9 cellular contexts compared by ENCODE assay signal in the genomic region with DNA sequence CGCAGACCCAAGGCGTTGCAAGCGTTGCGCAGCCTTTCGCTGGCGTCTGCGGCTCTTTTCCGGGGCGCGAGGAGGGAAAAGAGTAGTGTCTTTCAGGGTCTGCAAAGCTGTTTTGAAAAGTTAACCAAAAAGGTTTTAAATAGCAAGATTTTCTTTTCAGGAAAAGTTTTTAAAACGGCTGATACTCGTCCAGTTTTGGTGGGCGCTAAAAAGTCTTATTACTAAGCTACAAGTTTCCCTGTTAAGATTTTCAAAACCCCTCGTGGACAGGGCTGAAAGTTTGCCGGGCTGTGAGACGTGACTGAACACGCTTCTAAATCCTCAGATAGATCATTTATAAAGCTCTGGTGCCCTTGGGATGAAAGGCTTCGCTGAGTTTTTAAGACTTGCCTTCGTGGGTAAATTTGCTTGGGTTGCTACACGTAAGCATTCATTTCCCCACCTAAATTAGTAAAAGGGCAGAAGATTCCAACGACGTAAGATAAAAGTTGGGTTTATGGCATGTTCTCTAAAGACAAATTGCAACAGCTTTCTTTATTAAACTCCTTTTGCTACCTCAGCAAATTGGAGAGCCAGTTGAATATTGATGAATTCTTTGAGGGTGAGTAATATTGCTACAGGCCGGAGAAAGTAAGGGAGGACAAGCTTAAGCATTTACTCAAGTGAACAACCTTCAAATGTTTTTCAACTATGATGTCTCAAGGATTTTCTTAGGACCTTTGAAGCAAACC.
DNase-seq lines count a peak whose midpoint lies in the region; ATAC-seq and TF ChIP-seq lines count a peak whose summit lies in the region.
"Had no signal": no experiment of that assay in that cellular context is flagged by ENCODE, and none has a peak within 500 bp of the region (broad histone marks: within the 10 kb centered on the region; RNA-seq: fewer than 3 reads in every experiment).

No MANE protein-coding gene starts in this region.

- CTCF ChIA-PET in AG04449 (lab: Yijun Ruan, JAX), result interaction anchor here (0.7 to 1.8 kb wide), 4 partner anchors 201 to 212 kb away, joined by 3 to 8 read pairs (median 4); no protein-coding TSS in a partner anchor

- no peak overlapping the region for H4K8ac ChIP-seq in mesendoderm (ENCODE audit: low read depth, low read length)

- H4K5ac ChIP-seq in mesendoderm (ENCODE audit: low read length), result no peak overlapping the region

- H3K4ac ChIP-seq in mesendoderm (ENCODE audit: low read depth, low read length), result no peak overlapping the region

- no peak overlapping the region for H3K18ac ChIP-seq in mesendoderm (ENCODE audit: low read length)

- no peak overlapping the region for H2BK15ac ChIP-seq in mesendoderm (replicated peaks; ENCODE audit: low read depth)

- no CpG with 5 or more reads among the region's 23 CpGs for WGBS in mesendoderm (ENCODE audit: extremely low coverage, insufficient coverage, low lambda C conversion rate)

- no peak overlapping the region for H3K56ac ChIP-seq in mesendoderm (ENCODE audit: low read length)

- DNase-seq in AG04449 (ENCODE audit: low read depth, low spot score), result no peak
- peak; percentile 57 for DNase-seq in HCEC 1CT
- DNase-seq in ascending aorta (ENCODE audit: low spot score in 2 of 2), result no peak
- DNase-seq in mesendoderm, result peak; percentile 55
- DNase-seq: NCI-H2081 had no signal

- H3K27me3 ChIP-seq in ascending aorta, result no peaks in the 10 kb centered on the region
- peaks cover 6% of the 10 kb centered on the region for H3K27me3 ChIP-seq in mesendoderm (ENCODE audit: insufficient read depth, low read length, poor library complexity)

- H3K23ac ChIP-seq in mesendoderm (ENCODE audit: low read length), result no peak overlapping the region

- peak overlapping the region; percentile 73 for H3K4me3 ChIP-seq in AG04449 (ENCODE audit: low read depth, low read length)
- H3K4me3 ChIP-seq in ascending aorta, result peak overlapping the region; percentile 55 to 71
- no peak overlapping the region for H3K4me3 ChIP-seq in mesendoderm (ENCODE audit: low read length)

- intact Hi-C loops in ascending aorta (cut with DNase I), result no loop called here

- H3K79me2 ChIP-seq in mesendoderm (ENCODE audit: control insufficient read depth, insufficient read depth, low read length), result no peaks in the 10 kb centered on the region

- H3K9ac ChIP-seq in mesendoderm (ENCODE audit: low read length), result peak overlapping the region; percentile 29

- H2BK5ac ChIP-seq in mesendoderm (ENCODE audit: low read length), result no peak overlapping the region

- H3K4me2 ChIP-seq in mesendoderm (ENCODE audit: low read length), result peak overlapping the region; percentile 54

- H3K9me3 ChIP-seq in ascending aorta, result no peaks in the 10 kb centered on the region

- no peak overlapping the region for H2BK120ac ChIP-seq in mesendoderm (ENCODE audit: low read depth, low read length)

- ATAC-seq in HG03139 (IDR thresholded peaks at IDR 0.05; ENCODE audit: unreplicated experiment), result no peak
- ATAC-seq in HG03460 (IDR thresholded peaks at IDR 0.05; ENCODE audit: unreplicated experiment), result no peak
- ATAC-seq in GM21717 (IDR thresholded peaks at IDR 0.05; ENCODE audit: unreplicated experiment), result no peak
- no peak for ATAC-seq in HG02981 (IDR thresholded peaks at IDR 0.05; ENCODE audit: unreplicated experiment)

- H3K36me3 ChIP-seq in ascending aorta (no peaks in the 10 kb centered on the region), mesendoderm (ENCODE audit: control insufficient read depth, insufficient read depth, low read length) (no peaks in the 10 kb centered on the region)

- POLR2A ChIA-PET in AG04449 (lab: Yijun Ruan, JAX), result interaction anchor here (0.6 to 1.3 kb wide), 5 partner anchors 19 to 315 kb away, joined by 3 to 4 read pairs (median 3); no protein-coding TSS in a partner anchor

- H3K79me1 ChIP-seq in mesendoderm (ENCODE audit: low read length), result no peaks in the 10 kb centered on the region

- H2AK5ac ChIP-seq in mesendoderm (ENCODE audit: low read length), result no peak overlapping the region

- H3K27ac ChIP-seq in ascending aorta (no peak overlapping the region), mesendoderm (ENCODE audit: low read depth, low read length) (no peak overlapping the region)

- no peaks in the 10 kb centered on the region for H3K4me1 ChIP-seq in ascending aorta
- H3K4me1 ChIP-seq in mesendoderm (ENCODE audit: control insufficient read depth, low read depth, low read length), result no peaks in the 10 kb centered on the region

- TF ChIP-seq CTCF in AG04449 (IDR thresholded peaks at IDR 0.05; ENCODE audit: insufficient read depth, low read length, missing control alignments) (no peak), ascending aorta (IDR thresholded peaks at IDR 0.05) (no peak)

Comparison
In these comparisons a context has a peak if more than half of its experiments do, and no peak if none do; other contexts are left out.
1. DNase-seq: peak in HCEC 1CT (single experiment) and mesendoderm (single experiment); none in AG04449 (single experiment) and ascending aorta (0 of 2).